Comparison of ENCODE assay signal across 1 cellular context in genomic region chrX:53262918-53263394, GRCh38.
A peak's percentile ranks its signal among the peaks of the same experiment; 100 is the strongest.
TF ChIP-seq lines count a peak whose summit lies in the region.

No MANE protein-coding gene starts in this region.

TF ChIP-seq in K562, 482 proteins besides CTCF, POLR2A, EP300 and RAD21 (continued from another document):
- TF ChIP-seq MGA (IDR thresholded peaks at IDR 0.05) (no peak), CTBP1 (IDR thresholded peaks at IDR 0.05; ENCODE audit: borderline replicate concordance) (peak; percentile 80), MIER1 (IDR thresholded peaks at IDR 0.05; ENCODE audit: low read depth) (no peak), FOXA1 (IDR thresholded peaks at IDR 0.05; ENCODE audit: borderline replicate concordance) (no peak), HBP1 (CRISPR knock-in tag; IDR thresholded peaks at IDR 0.05) (no peak), RFX1 (IDR thresholded peaks at IDR 0.05) (no peak), BCLAF1 (IDR thresholded peaks at IDR 0.05; ENCODE audit: borderline replicate concordance in 1 of 2, control insufficient read depth in 1 of 2, low read depth in 2 of 2, low read length in 1 of 2) (no peak), ZC3H8 (IDR thresholded peaks at IDR 0.05) (no peak)
